In the genomic region with DNA sequence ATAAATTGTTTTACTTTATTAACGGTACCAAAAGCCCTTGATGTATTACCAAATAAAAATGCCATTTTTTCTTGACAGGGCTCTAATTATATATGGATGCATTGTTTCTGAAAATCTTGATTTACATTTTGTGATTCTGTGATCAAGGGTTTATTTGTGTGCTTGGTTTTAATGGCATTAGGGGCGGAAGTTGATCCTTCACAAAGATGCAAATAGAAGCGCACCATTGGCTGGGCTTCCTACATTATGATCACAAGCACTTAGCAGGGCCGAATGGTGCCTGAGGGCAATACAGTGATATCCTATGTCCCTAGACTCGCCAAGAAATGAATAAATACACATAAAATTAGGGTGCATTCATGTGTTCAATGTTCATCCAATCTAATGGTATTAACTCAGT, we compare ENCODE assay signal across 22 cellular contexts.
"Had no signal": no experiment of that assay in that cellular context is flagged by ENCODE, and none has a peak within 500 bp of the region (broad histone marks: within the 10 kb centered on the region; RNA-seq: fewer than 3 reads in every experiment).

No MANE protein-coding gene starts in this region.

- H3K27ac Mint-ChIP-seq: dendritic cell treated with granulocyte-macrophage colony-stimulating factor and Interleukin-4, amounts not matched to agents 40 ng/mL and 50 ng/mL, for 4 days; effector memory CD8-positive, alpha-beta T cell; endodermal cell; mesothelial cell of epicardium; naive thymus-derived CD8-positive, alpha-beta T cell had no signal

- H3K4me3 Mint-ChIP-seq: dendritic cell treated with granulocyte-macrophage colony-stimulating factor and Interleukin-4, amounts not matched to agents 40 ng/mL and 50 ng/mL, for 4 days; effector memory CD8-positive, alpha-beta T cell; endodermal cell; mesothelial cell of epicardium; naive B cell; naive thymus-derived CD8-positive, alpha-beta T cell had no signal

- H3K9me3 Mint-ChIP-seq: dendritic cell treated with granulocyte-macrophage colony-stimulating factor and Interleukin-4, amounts not matched to agents 40 ng/mL and 50 ng/mL, for 4 days; effector memory CD8-positive, alpha-beta T cell; endodermal cell; mesothelial cell of epicardium; naive B cell; naive thymus-derived CD8-positive, alpha-beta T cell had no signal

- H3K36me3 Mint-ChIP-seq: mesothelial cell of epicardium; naive B cell; naive thymus-derived CD8-positive, alpha-beta T cell had no signal

- ATAC-seq: effector memory CD8-positive, alpha-beta T cell; esophagus mucosa; gastroesophageal sphincter; heart right ventricle; left cardiac atrium; left lung; left ventricle myocardium superior; lower lobe of right lung; mucosa of descending colon; naive thymus-derived CD8-positive, alpha-beta T cell had no signal

- DNase-seq: cortex of kidney; effector CD8-positive, alpha-beta T cell; effector memory CD8-positive, alpha-beta T cell; endodermal cell; erythroblast; esophagus squamous epithelium; foreskin fibroblast; head of caudate nucleus; heart right ventricle; hippocampal formation; left cardiac atrium; left lung; left ventricle myocardium superior; lower lobe of right lung; mesenchymal stem cell; mucosa of descending colon; naive B cell; naive thymus-derived CD8-positive, alpha-beta T cell had no signal
